8 cellular contexts compared by ENCODE assay signal in the genomic region with DNA sequence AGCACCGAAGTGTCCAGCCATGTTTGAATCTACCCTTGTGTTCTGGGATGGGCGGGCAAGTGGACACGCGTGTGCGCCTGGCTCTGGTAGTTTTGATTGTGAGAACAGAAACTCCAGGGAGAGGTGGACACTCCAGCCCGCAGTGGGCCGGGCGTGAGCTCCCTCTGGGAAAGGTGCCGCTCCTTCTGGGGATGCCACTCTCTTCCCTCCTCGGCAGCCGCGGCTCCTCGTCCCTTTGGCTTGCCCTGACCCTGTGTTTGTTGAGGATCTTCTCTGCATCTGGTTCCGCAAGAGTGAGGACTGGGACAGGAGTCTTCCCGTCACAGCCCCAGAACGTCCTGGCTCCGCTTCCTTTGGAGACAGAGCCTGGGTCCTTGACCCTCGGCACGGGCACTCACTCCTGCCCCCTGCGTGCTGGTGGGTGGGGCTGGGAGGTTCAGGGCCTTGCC. TPM values are rescaled to one million over a fixed set of nuclear protein-coding genes. Genes with fewer than 3 reads are reported as not detected.
DNase-seq lines count a peak whose midpoint lies in the region; ATAC-seq and TF ChIP-seq lines count a peak whose summit lies in the region.

No MANE protein-coding gene starts in this region.

- no peaks in the 10 kb centered on the region; the same call in 1 of the 2 replicates for H3K36me3 ChIP-seq in KMS-11 (ENCODE audit: insufficient read depth)

- no peaks in the 10 kb centered on the region for H3K27me3 ChIP-seq in KMS-11 (ENCODE audit: insufficient read depth, low read depth)

- H3K27ac ChIP-seq in KMS-11 (peak overlapping the region; percentile 88; the same call in 1 of the 2 replicates), coronary artery (no peak overlapping the region)

- H4K20me1 ChIP-seq in KMS-11 (ENCODE audit: insufficient read depth) = 0 out of 2 replicates have a peak, but pooled peaks cover under 1% of the 10 kb centered on the region

- no peaks in the 10 kb centered on the region for H3K36me3 Mint-ChIP-seq in naive B cell

- H3K79me2 ChIP-seq in KMS-11 (ENCODE audit: insufficient read depth, low read depth) = peaks cover 56% of the 10 kb centered on the region

- peak overlapping the region in 3 of 6 donors; percentile 56 to 90 (median 90) for H3K27ac Mint-ChIP-seq in naive B cell

- H3K4me3 ChIP-seq in AG09309 (ENCODE audit: control insufficient read depth, low read depth, low read length) (peak overlapping the region; percentile 63), KMS-11 (IDR thresholded peaks at IDR 0.05; ENCODE audit: insufficient read depth, low read depth, low read length) (no peak overlapping the region), coronary artery (peak overlapping the region; percentile 97)

- H3K27me3 Mint-ChIP-seq in naive B cell = no peaks in the 10 kb centered on the region

- H3K4me1 Mint-ChIP-seq in naive B cell = peaks cover 24 to 65% (median 47%) of the 10 kb centered on the region in 3 donors

- ATAC-seq in naive B cell (ENCODE audit: low read depth in 2 of 2) (no peak), HG03457 (IDR thresholded peaks at IDR 0.05; ENCODE audit: unreplicated experiment) (no peak), GM21825 (IDR thresholded peaks at IDR 0.05; ENCODE audit: unreplicated experiment) (no peak)

- H3K4me3 Mint-ChIP-seq in naive B cell = peak overlapping the region; percentile 70 to 92 (median 87)

- H3K4me2 ChIP-seq in KMS-11 = peak overlapping the region; percentile 97

- H3K9ac ChIP-seq in KMS-11 = peak overlapping the region; percentile 92; the same call in 1 of the 2 replicates

- TF ChIP-seq CTCF in AG09309 (IDR thresholded peaks at IDR 0.05; ENCODE audit: control insufficient read depth, insufficient read depth, low read depth, low read length, missing control alignments) (no peak), KMS-11 (conservative IDR thresholded peaks at IDR 0.05; ENCODE audit: low read depth, low read length) (no peak), coronary artery (IDR thresholded peaks at IDR 0.05) (no peak)

- no peak overlapping the region for H2AFZ ChIP-seq in KMS-11 (ENCODE audit: low read depth)

- no peak for DNase-seq in AG09309 (ENCODE audit: low read depth)
- DNase-seq in coronary artery (ENCODE audit: low spot score) = no peak
- DNase-seq in naive B cell = no peak
- DNase-seq in AG20443 (ENCODE audit: low spot score) = no peak
- no peak for DNase-seq in NCI-H345 (lab: John Stamatoyannopoulos, UW)

- H3K4me1 ChIP-seq in KMS-11 (ENCODE audit: low read depth, poor library complexity, severe bottlenecking) = peaks cover 17% of the 10 kb centered on the region

- H3K9me3 Mint-ChIP-seq in naive B cell = no peaks in the 10 kb centered on the region

RNA-seq across cellular contexts. Expression of gene CTDP1, which starts 1.3 kb away (rescaled TPM):
- polyA plus RNA-seq in naive B cell (ENCODE audit: low read depth in 6 of 6) = 10 to 100 TPM in 2 of 6 donors, 1 to 10 TPM in 4; 2.9 to 15.6 (median 9.0) TPM
